Comparison of ENCODE assay signal across 8 cellular contexts in genomic region chr14:103847439-103847953, GRCh38. TPM values are rescaled to one million over a fixed set of nuclear protein-coding genes. Genes with fewer than 3 reads are reported as not detected.
A peak's percentile ranks its signal among the peaks of the same experiment; 100 is the strongest.
DNase-seq lines count a peak whose midpoint lies in the region; ATAC-seq lines count a peak whose summit lies in the region.

Gene PPP1R13B (minus strand): TSS chr14:103847575. CDS start chr14:103847307, 268 bp downstream.

- H3K4me1 Mint-ChIP-seq in CD8-positive, alpha-beta memory T cell: peaks cover 14 to 23% (median 21%) of the 10 kb centered on the region in 3 donors

- H3K36me3 Mint-ChIP-seq in CD8-positive, alpha-beta memory T cell: peaks cover 0 to 7% (median 2%) of the 10 kb centered on the region in 3 donors

- peak within 1 kb of the TSS; percentile 11 to 94 (median 83) for H3K27ac Mint-ChIP-seq in CD8-positive, alpha-beta memory T cell

- peaks cover 0 to 2% (median 0%) of the 10 kb centered on the region in 5 donors for H3K9me3 Mint-ChIP-seq in CD8-positive, alpha-beta memory T cell

- CTCF ChIA-PET in CD8-positive, alpha-beta memory T cell (lab: Charles Lee): no interaction called here

- H3K4me3 ChIP-seq in CD8-positive, alpha-beta memory T cell (ENCODE audit: low read length): peak within 1 kb of the TSS; percentile 38
- H3K4me3 ChIP-seq in NT2/D1 (ENCODE audit: insufficient read length, low read depth) (peak within 1 kb of the TSS; percentile 55), mononuclear cell (ENCODE audit: low read length) (peak within 1 kb of the TSS; percentile 49)

- no peaks in the 10 kb centered on the region for H3K27me3 ChIP-seq in CD8-positive, alpha-beta memory T cell (ENCODE audit: insufficient read depth, low read length, poor library complexity, severe bottlenecking)
- H3K27me3 ChIP-seq in NT2/D1 (ENCODE audit: insufficient read depth, insufficient read length) (peaks cover 44% of the 10 kb centered on the region), mononuclear cell (ENCODE audit: insufficient read depth, low read length) (peaks cover 28% of the 10 kb centered on the region)

- H3K36me3 ChIP-seq in CD8-positive, alpha-beta memory T cell (ENCODE audit: insufficient read depth, low read length): no peaks in the 10 kb centered on the region
- no peaks in the 10 kb centered on the region for H3K36me3 ChIP-seq in NT2/D1 (ENCODE audit: insufficient read depth, insufficient read length, low read length)

- H3K27me3 Mint-ChIP-seq in CD8-positive, alpha-beta memory T cell: no peaks in the 10 kb centered on the region

- peaks cover 9% of the 10 kb centered on the region for H3K4me1 ChIP-seq in CD8-positive, alpha-beta memory T cell (ENCODE audit: insufficient read depth, low read length)
- H3K4me1 ChIP-seq in NT2/D1 (ENCODE audit: insufficient read depth, insufficient read length) (no peaks in the 10 kb centered on the region), mononuclear cell (ENCODE audit: insufficient read depth, low read length) (peaks cover 6% of the 10 kb centered on the region)

- peak within 1 kb of the TSS; percentile 72 for H3K9ac ChIP-seq in NT2/D1 (ENCODE audit: insufficient read length, low read depth)

- no peaks in the 10 kb centered on the region for H3K9me3 ChIP-seq in CD8-positive, alpha-beta memory T cell (ENCODE audit: low read length)
- H3K9me3 ChIP-seq in NT2/D1 (ENCODE audit: insufficient read depth, low read length): no peaks in the 10 kb centered on the region
- no peaks in the 10 kb centered on the region for H3K9me3 ChIP-seq in mononuclear cell (ENCODE audit: low read depth, low read length)

- peak; percentile 76 for ATAC-seq in GM19467 (IDR thresholded peaks at IDR 0.05; ENCODE audit: unreplicated experiment)

- peak; percentile 90 to 94 (median 91) for DNase-seq in CD8-positive, alpha-beta memory T cell
- DNase-seq in HS-27A (ENCODE audit: low read depth) (peak; percentile 29), NT2/D1 (ENCODE audit: low read depth, low spot score) (peak; percentile 77), activated T-cell treated with anti-CD3 and anti-CD28 coated beads for 1 hour (ENCODE audit: low read depth) (peak; percentile 94), epidermal melanocyte (ENCODE audit: insufficient read length, low spot score) (peak; percentile 92)
- peak; percentile 92 to 94 for DNase-seq in stimulated activated CD8-positive, alpha-beta memory T cell treated with anti-CD3 and anti-CD28 coated beads, Interleukin-2, amount 100 ng/mL, for 1 hour (ENCODE audit: low read depth in 2 of 2)

- H3K27ac ChIP-seq in CD8-positive, alpha-beta memory T cell (ENCODE audit: low read depth, low read length): no peak within 1 kb of the TSS

- peak within 1 kb of the TSS; percentile 90 to 96 (median 93) for H3K4me3 Mint-ChIP-seq in CD8-positive, alpha-beta memory T cell

- POLR2A ChIA-PET in CD8-positive, alpha-beta memory T cell (lab: Charles Lee): no interaction called here

RNA-seq across cellular contexts. Expression of gene PPP1R13B, which starts in this region (rescaled TPM):
- 10 to 100 TPM; 14.0 to 14.4 TPM for total RNA-seq in CD8-positive, alpha-beta memory T cell
- polyA plus RNA-seq in CD8-positive, alpha-beta memory T cell: 10.4 TPM
- total RNA-seq in mononuclear cell: 4.5 TPM

Comparison
In these comparisons a context has a peak if more than half of its experiments do, and no peak if none do; other contexts are left out.
1. DNase-seq: peak in every context shown above with its lines; median percentile 94 in activated T-cell treated with anti-CD3 and anti-CD28 coated beads for 1 hour; 93 in stimulated activated CD8-positive, alpha-beta memory T cell treated with anti-CD3 and anti-CD28 coated beads, Interleukin-2, amount 100 ng/mL, for 1 hour; 92 in epidermal melanocyte; 91 in CD8-positive, alpha-beta memory T cell; 77 in NT2/D1; 29 in HS-27A.